ENCODE assay signal across 16 cellular contexts in the genomic region with DNA sequence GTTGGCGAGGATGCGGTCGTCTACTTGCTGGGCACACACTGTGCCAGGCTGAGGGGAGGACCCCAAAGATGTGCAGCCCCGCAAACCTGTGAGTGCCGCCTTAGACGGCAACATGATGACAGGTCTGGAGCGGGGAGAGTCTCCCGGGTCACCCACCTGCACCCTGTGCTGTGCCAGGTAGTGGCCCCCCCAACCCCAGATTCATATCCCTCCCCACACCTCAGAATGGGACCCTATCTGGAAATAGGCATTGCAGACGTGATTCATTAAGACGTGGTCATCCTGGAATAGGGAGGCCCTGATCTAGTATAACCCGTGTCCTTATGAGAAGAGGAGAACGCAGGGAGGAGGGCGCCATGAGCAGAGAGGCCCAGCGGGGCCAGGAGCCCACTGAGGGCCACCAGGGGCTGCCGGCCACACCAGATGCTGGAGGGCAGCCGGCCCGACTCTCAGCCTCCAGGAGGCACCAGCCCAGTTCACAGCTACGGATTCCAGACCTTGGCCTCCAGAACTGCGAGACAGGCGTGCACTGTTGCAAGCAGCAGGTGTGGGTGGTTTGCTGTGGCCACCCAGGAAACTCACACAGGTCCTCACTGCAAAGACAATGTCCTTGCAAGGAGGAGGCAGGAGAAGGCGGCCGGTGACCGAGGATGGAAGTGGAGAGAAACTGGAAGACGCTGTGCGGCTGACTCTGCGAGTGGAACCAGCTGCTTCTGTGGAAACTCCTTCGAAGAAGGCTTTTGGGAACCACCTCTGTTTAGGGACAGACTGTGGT.
DNase-seq lines count a peak whose midpoint lies in the region; ATAC-seq and TF ChIP-seq lines count a peak whose summit lies in the region.
"Had no signal": no experiment of that assay in that cellular context is flagged by ENCODE, and none has a peak within 500 bp of the region (broad histone marks: within the 10 kb centered on the region; RNA-seq: fewer than 3 reads in every experiment).

No MANE protein-coding gene starts in this region.

- H3K27ac ChIP-seq in left ventricle myocardium inferior (replicated peaks) (no peak overlapping the region), heart right ventricle (no peak overlapping the region), vagina (no peak overlapping the region)

- 84 to 88% methylated on average over 27 of the region's 27 CpGs for WGBS in heart right ventricle, 2 donors

- H3K9me3 ChIP-seq in left ventricle myocardium inferior (replicated peaks) = no peaks in the 10 kb centered on the region
- H3K9me3 ChIP-seq in heart right ventricle = no peaks in the 10 kb centered on the region
- no peaks in the 10 kb centered on the region for H3K9me3 ChIP-seq in vagina
- H3K9me3 ChIP-seq: BE2C had no signal

- H3K27me3 Mint-ChIP-seq in activated CD4-positive, alpha-beta memory T cell treated with anti-CD3 and anti-CD28 coated beads for 36 hours = peaks cover 38% of the 10 kb centered on the region
- peaks cover 21% of the 10 kb centered on the region for H3K27me3 Mint-ChIP-seq in activated T-helper 2 cell treated with anti-CD3 and anti-CD28 coated beads, Interferon-gamma antibody, Interleukin-2, Interleukin-4, amounts not matched to agents 10 μg/mL and 5 μg/mL and 100 μg/mL, durations not matched to agents 14 hours and 24 hours and 36 hours (ENCODE audit: low read depth)

- no peak overlapping the region for H3K4me3 Mint-ChIP-seq in activated CD4-positive, alpha-beta memory T cell treated with anti-CD3 and anti-CD28 coated beads for 36 hours
- H3K4me3 Mint-ChIP-seq in activated T-helper 2 cell treated with anti-CD3 and anti-CD28 coated beads, Interferon-gamma antibody, Interleukin-2, Interleukin-4, amounts not matched to agents 10 μg/mL and 5 μg/mL and 100 μg/mL, durations not matched to agents 14 hours and 24 hours and 36 hours (ENCODE audit: low read depth) = no peak overlapping the region
- H3K4me3 Mint-ChIP-seq: CD8-positive, alpha-beta memory T cell; GM23338 had no signal

- H3K4me3 ChIP-seq in left ventricle myocardium inferior (no peak overlapping the region), heart right ventricle (no peak overlapping the region), vagina (no peak overlapping the region)
- H3K4me3 ChIP-seq: GM23338 had no signal

- H3K27me3 ChIP-seq in left ventricle myocardium inferior (ENCODE audit: low read depth) (peaks cover 90% of the 10 kb centered on the region), heart right ventricle (peaks cover 5 to 86% (median 74%) of the 10 kb centered on the region in 7 donors), vagina (no peaks in the 10 kb centered on the region)

- H3K9me3 Mint-ChIP-seq in activated CD4-positive, alpha-beta memory T cell treated with anti-CD3 and anti-CD28 coated beads for 36 hours = no peaks in the 10 kb centered on the region
- no peaks in the 10 kb centered on the region for H3K9me3 Mint-ChIP-seq in activated T-helper 2 cell treated with anti-CD3 and anti-CD28 coated beads, Interferon-gamma antibody, Interleukin-2, Interleukin-4, amounts not matched to agents 10 μg/mL and 5 μg/mL and 100 μg/mL, durations not matched to agents 14 hours and 24 hours and 36 hours
- H3K9me3 Mint-ChIP-seq: CD8-positive, alpha-beta memory T cell; GM23338 had no signal

- no peaks in the 10 kb centered on the region for H3K36me3 Mint-ChIP-seq in activated CD4-positive, alpha-beta memory T cell treated with anti-CD3 and anti-CD28 coated beads for 36 hours
- H3K36me3 Mint-ChIP-seq in activated T-helper 2 cell treated with anti-CD3 and anti-CD28 coated beads, Interferon-gamma antibody, Interleukin-2, Interleukin-4, amounts not matched to agents 10 μg/mL and 5 μg/mL and 100 μg/mL, durations not matched to agents 14 hours and 24 hours and 36 hours (ENCODE audit: low read depth) = no peaks in the 10 kb centered on the region
- H3K36me3 Mint-ChIP-seq: CD8-positive, alpha-beta memory T cell had no signal

- H3K27ac Mint-ChIP-seq in activated CD4-positive, alpha-beta memory T cell treated with anti-CD3 and anti-CD28 coated beads for 36 hours = no peak overlapping the region
- H3K27ac Mint-ChIP-seq in activated T-helper 2 cell treated with anti-CD3 and anti-CD28 coated beads, Interferon-gamma antibody, Interleukin-2, Interleukin-4, amounts not matched to agents 10 μg/mL and 5 μg/mL and 100 μg/mL, durations not matched to agents 14 hours and 24 hours and 36 hours = no peak overlapping the region
- H3K27ac Mint-ChIP-seq: CD8-positive, alpha-beta memory T cell; GM23338 had no signal

- peaks cover 3% of the 10 kb centered on the region for H3K4me1 Mint-ChIP-seq in activated CD4-positive, alpha-beta memory T cell treated with anti-CD3 and anti-CD28 coated beads for 36 hours (ENCODE audit: low read depth)
- H3K4me1 Mint-ChIP-seq in activated T-helper 2 cell treated with anti-CD3 and anti-CD28 coated beads, Interferon-gamma antibody, Interleukin-2, Interleukin-4, amounts not matched to agents 10 μg/mL and 5 μg/mL and 100 μg/mL, durations not matched to agents 14 hours and 24 hours and 36 hours (ENCODE audit: low read depth) = peaks cover 2% of the 10 kb centered on the region

- H3K36me3 ChIP-seq in left ventricle myocardium inferior (no peaks in the 10 kb centered on the region), heart right ventricle (no peaks in the 10 kb centered on the region), vagina (no peaks in the 10 kb centered on the region)
- H3K36me3 ChIP-seq: BE2C had no signal

- TF ChIP-seq POLR2A in vagina (IDR thresholded peaks at IDR 0.05) = no peak

- CTCF ChIA-PET in activated CD4-positive, alpha-beta memory T cell treated with anti-CD3 and anti-CD28 coated beads for 36 hours (lab: Charles Lee) = interaction anchor here (2.6 kb wide), 1 partner anchor 11 kb away, joined by 6 read pairs; no protein-coding TSS in a partner anchor

- TF ChIP-seq CTCF in left ventricle myocardium inferior (IDR thresholded peaks at IDR 0.05; ENCODE audit: borderline replicate concordance) = no peak
- TF ChIP-seq CTCF in heart right ventricle (IDR thresholded peaks at IDR 0.05) = no peak
- no peak for TF ChIP-seq CTCF in vagina (IDR thresholded peaks at IDR 0.05)

- intact Hi-C loops in left ventricle myocardium inferior (cut with micrococcal nuclease) = no loop called here
- intact Hi-C loops in heart right ventricle (cut with DNase I) = loop anchor here in 1 of 10 donors (10.0 kb wide), 1 partner anchor 481 kb away; no protein-coding TSS in a partner anchor
- intact Hi-C loops in activated CD4-positive, alpha-beta memory T cell treated with anti-CD3 and anti-CD28 coated beads for 36 hours (cut with micrococcal nuclease) = no loop called here
- intact Hi-C loops in vagina (cut with DNase I) = no loop called here
- intact Hi-C loops in activated T-helper 2 cell treated with anti-CD3 and anti-CD28 coated beads, Interferon-gamma antibody, Interleukin-2, Interleukin-4, amounts not matched to agents 10 μg/mL and 5 μg/mL and 100 μg/mL, durations not matched to agents 14 hours and 24 hours and 36 hours (cut with micrococcal nuclease) = no loop called here

- H3K4me1 ChIP-seq in left ventricle myocardium inferior (peaks cover 10% of the 10 kb centered on the region), heart right ventricle (peaks cover 0 to 10% (median 6%) of the 10 kb centered on the region in 9 donors), vagina (no peaks in the 10 kb centered on the region)
- H3K4me1 ChIP-seq: BE2C had no signal

- no peak for ATAC-seq in heart right ventricle
- ATAC-seq in left lobe of liver = no peak
- ATAC-seq in GM19035 (IDR thresholded peaks at IDR 0.05; ENCODE audit: unreplicated experiment) = no peak
- ATAC-seq: GM23338, PC-3 had no signal

- DNase-seq in left ventricle myocardium inferior (peak; percentile 3), heart right ventricle (no peak), left lobe of liver (ENCODE audit: low spot score) (peak; percentile 22), vagina (ENCODE audit: extremely low spot score in 2 of 2) (peak; percentile 79 to 81)
- DNase-seq in activated CD4-positive, alpha-beta memory T cell treated with anti-CD3 and anti-CD28 coated beads for 36 hours = peak; percentile 8
- no peak for DNase-seq in activated T-helper 2 cell treated with anti-CD3 and anti-CD28 coated beads, Interferon-gamma antibody, Interleukin-2, Interleukin-4, amounts not matched to agents 10 μg/mL and 5 μg/mL and 100 μg/mL, durations not matched to agents 14 hours and 24 hours and 36 hours (ENCODE audit: low spot score)
- DNase-seq: BE2C; CD8-positive, alpha-beta memory T cell; GF-D8; KG1; NCI-H1092 treated with DMSO at 0.1 percent for 48 hours; NCI-H1694; NCI-H69; PC-3 had no signal

- POLR2A ChIA-PET in activated CD4-positive, alpha-beta memory T cell treated with anti-CD3 and anti-CD28 coated beads for 36 hours (lab: Charles Lee) = no interaction called here

Comparison
In these comparisons a context has a peak if more than half of its experiments do, and no peak if none do; other contexts are left out.
1. DNase-seq: peak in left ventricle myocardium inferior (single experiment), activated CD4-positive, alpha-beta memory T cell treated with anti-CD3 and anti-CD28 coated beads for 36 hours (single experiment), left lobe of liver (single experiment) and vagina (2 of 2); none in heart right ventricle (0 of 2) and activated T-helper 2 cell treated with anti-CD3 and anti-CD28 coated beads, Interferon-gamma antibody, Interleukin-2, Interleukin-4, amounts not matched to agents 10 μg/mL and 5 μg/mL and 100 μg/mL, durations not matched to agents 14 hours and 24 hours and 36 hours (single experiment).